ENCODE assay signal across 23 cellular contexts in the genomic region with DNA sequence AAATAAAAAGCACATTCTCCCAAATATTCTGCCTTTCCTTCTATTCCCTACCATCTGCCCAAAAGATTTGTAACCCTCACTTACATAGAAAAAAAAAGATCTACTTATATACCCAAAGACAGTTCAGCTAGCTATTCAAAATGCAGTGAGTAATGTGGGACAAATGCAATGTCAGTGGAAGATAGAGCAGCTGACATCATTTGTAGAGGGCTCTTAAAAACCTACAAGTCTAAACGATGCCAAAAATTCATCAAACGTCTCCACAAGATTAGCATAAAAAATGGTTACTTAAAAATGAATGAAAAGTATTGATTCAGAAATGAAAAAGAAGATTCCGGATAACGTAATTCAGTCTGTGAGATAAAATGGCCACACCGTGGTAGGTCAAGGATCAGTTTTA.
"Had no signal": no experiment of that assay in that cellular context is flagged by ENCODE, and none has a peak within 500 bp of the region (broad histone marks: within the 10 kb centered on the region; RNA-seq: fewer than 3 reads in every experiment).

No MANE protein-coding gene starts in this region.

- H3K36me3 ChIP-seq: lower lobe of right lung, ovary, right lobe of liver, tibial artery had no signal

- H3K9me3 ChIP-seq: lower lobe of right lung, ovary, right lobe of liver, testis, tibial artery had no signal

- ATAC-seq: left ventricle myocardium superior; lower lobe of right lung; naive thymus-derived CD8-positive, alpha-beta T cell; right lobe of liver; stimulated activated memory B cell treated with anti-CD40 and anti-IgM and Interleukin-4, amounts not matched to agents 10 μg/mL and 1 μg/mL and 100 μg/mL, for 72 hours; stimulated activated naive CD8-positive, alpha-beta T cell treated with anti-CD3 and anti-CD28 coated beads, Interleukin-15, Interleukin-2, amounts not matched to agents 100 U/mL and 50 U/mL, for 24 hours had no signal

- H3K4me1 ChIP-seq: lower lobe of right lung, right lobe of liver, testis, tibial artery had no signal

- H3K4me3 ChIP-seq: coronary artery, lower lobe of right lung, ovary, right lobe of liver, smooth muscle cell, testis, tibial artery had no signal

- H3K27me3 ChIP-seq: ovary, right lobe of liver, testis, tibial artery had no signal

- H3K27ac ChIP-seq: coronary artery, lower lobe of right lung, ovary, right lobe of liver, testis, tibial artery had no signal

- DNase-seq: dermis blood vessel endothelial cell; effector memory CD4-positive, alpha-beta T cell; erythroblast; hypothalamus; immature natural killer cell; islet precursor cell; left ventricle myocardium superior; lower lobe of right lung; naive thymus-derived CD8-positive, alpha-beta T cell; occipital lobe; ovary; right lobe of liver; stimulated activated CD4-positive, alpha-beta T cell treated with anti-CD3 and anti-CD28 coated beads, Interleukin-2, amount 100 ng/mL, for 24 hours; stimulated activated CD4-positive, alpha-beta T cell treated with anti-CD3 and anti-CD28 coated beads, Interleukin-4, amount 100 ng/mL, for 24 hours; stimulated activated naive CD8-positive, alpha-beta T cell treated with anti-CD3 and anti-CD28 coated beads, Interleukin-15, Interleukin-2, amounts not matched to agents 100 U/mL and 50 U/mL, for 24 hours; substantia nigra; testis; tibial artery had no signal

- FAIRE-seq: endometrium, frontal cortex had no signal
